ENCODE assay signal across 33 cellular contexts in genomic region chr6:99661870-99662269, GRCh38. TPM values are rescaled to one million over a fixed set of nuclear protein-coding genes. Genes with fewer than 3 reads are reported as not detected.
"Had no signal": no experiment of that assay in that cellular context is flagged by ENCODE, and none has a peak within 500 bp of the region (broad histone marks: within the 10 kb centered on the region; RNA-seq: fewer than 3 reads in every experiment).

No MANE protein-coding gene starts in this region.

- H3K27ac ChIP-seq: body of pancreas, esophagus muscularis mucosa, foreskin keratinocyte, gastrocnemius medialis, heart left ventricle had no signal

- H3K9me3 ChIP-seq: body of pancreas, esophagus muscularis mucosa, gastrocnemius medialis, heart left ventricle had no signal

- H3K4me3 Mint-ChIP-seq: activated CD4-positive, alpha-beta memory T cell treated with anti-CD3 and anti-CD28 coated beads for 36 hours; activated CD4-positive, alpha-beta T cell treated with anti-CD3 and anti-CD28 coated beads for 36 hours; activated CD4-positive, alpha-beta T cell treated with anti-CD3 and anti-CD28 coated beads, Interleukin-2, amount 10 ng/mL, durations not matched to agents 24 days and 14 days; activated CD8-positive, alpha-beta memory T cell treated with anti-CD3 and anti-CD28 coated beads, Interleukin-2, amount 10 ng/mL, durations not matched to agents 7 days and 5 days; activated CD8-positive, alpha-beta T cell treated with anti-CD3 and anti-CD28 coated beads, Interleukin-2, amount 10 ng/mL, durations not matched to agents 7 days and 5 days; activated naive CD8-positive, alpha-beta T cell; activated T-helper 1 cell treated with anti-CD3 and anti-CD28 coated beads, Interleukin-12 subunit alpha, Interleukin-12 subunit beta, Interleukin-2, Interleukin-4 antibody, amounts not matched to agents 30 ng/mL and 10 ng/mL and 1 ng/mL, durations not matched to agents 14 hours and 24 hours and 36 hours; effector memory CD8-positive, alpha-beta T cell had no signal

- H3K9me3 Mint-ChIP-seq: activated CD4-positive, alpha-beta memory T cell treated with anti-CD3 and anti-CD28 coated beads for 36 hours; activated CD4-positive, alpha-beta T cell treated with anti-CD3 and anti-CD28 coated beads, Interleukin-2, amount 10 ng/mL, durations not matched to agents 24 days and 14 days; activated T-helper 1 cell treated with anti-CD3 and anti-CD28 coated beads, Interleukin-12 subunit alpha, Interleukin-12 subunit beta, Interleukin-2, Interleukin-4 antibody, amounts not matched to agents 30 ng/mL and 10 ng/mL and 1 ng/mL, durations not matched to agents 14 hours and 24 hours and 36 hours; activated T-helper 2 cell treated with anti-CD3 and anti-CD28 coated beads, Interferon-gamma antibody, Interleukin-2, Interleukin-4, amounts not matched to agents 10 μg/mL and 5 μg/mL and 100 μg/mL, durations not matched to agents 14 hours and 24 hours and 36 hours; effector memory CD8-positive, alpha-beta T cell had no signal

- FAIRE-seq: colon had no signal

- H3K27ac Mint-ChIP-seq: activated CD4-positive, alpha-beta memory T cell treated with anti-CD3 and anti-CD28 coated beads for 36 hours; activated CD4-positive, alpha-beta T cell treated with anti-CD3 and anti-CD28 coated beads for 36 hours; activated CD4-positive, alpha-beta T cell treated with anti-CD3 and anti-CD28 coated beads, Interleukin-2, amount 10 ng/mL, durations not matched to agents 24 days and 14 days; activated CD8-positive, alpha-beta memory T cell treated with anti-CD3 and anti-CD28 coated beads, Interleukin-2, amount 10 ng/mL, durations not matched to agents 7 days and 5 days; activated CD8-positive, alpha-beta T cell treated with anti-CD3 and anti-CD28 coated beads, Interleukin-2, amount 10 ng/mL, durations not matched to agents 7 days and 5 days; activated naive CD8-positive, alpha-beta T cell; activated T-helper 1 cell treated with anti-CD3 and anti-CD28 coated beads, Interleukin-12 subunit alpha, Interleukin-12 subunit beta, Interleukin-2, Interleukin-4 antibody, amounts not matched to agents 30 ng/mL and 10 ng/mL and 1 ng/mL, durations not matched to agents 14 hours and 24 hours and 36 hours; activated T-helper 2 cell treated with anti-CD3 and anti-CD28 coated beads, Interferon-gamma antibody, Interleukin-2, Interleukin-4, amounts not matched to agents 10 μg/mL and 5 μg/mL and 100 μg/mL, durations not matched to agents 14 hours and 24 hours and 36 hours; effector memory CD8-positive, alpha-beta T cell had no signal

- H3K4me1 Mint-ChIP-seq: activated CD4-positive, alpha-beta T cell treated with anti-CD3 and anti-CD28 coated beads for 36 hours; activated CD4-positive, alpha-beta T cell treated with anti-CD3 and anti-CD28 coated beads, Interleukin-2, amount 10 ng/mL, durations not matched to agents 24 days and 14 days; activated CD8-positive, alpha-beta memory T cell treated with anti-CD3 and anti-CD28 coated beads, Interleukin-2, amount 10 ng/mL, durations not matched to agents 7 days and 5 days had no signal

- ATAC-seq: activated CD4-positive, alpha-beta T cell treated with anti-CD3 and anti-CD28 coated beads for 36 hours; activated CD8-positive, alpha-beta memory T cell treated with anti-CD3 and anti-CD28 coated beads, Interleukin-2, amount 10 ng/mL, durations not matched to agents 7 days and 5 days; activated CD8-positive, alpha-beta T cell treated with anti-CD3 and anti-CD28 coated beads, Interleukin-2, amount 10 ng/mL, durations not matched to agents 7 days and 5 days; body of pancreas; effector memory CD8-positive, alpha-beta T cell; foreskin keratinocyte; gastrocnemius medialis; heart left ventricle had no signal

- H3K4me3 ChIP-seq: body of pancreas, esophagus muscularis mucosa, gastrocnemius medialis, heart left ventricle had no signal

- H3K36me3 Mint-ChIP-seq: activated CD4-positive, alpha-beta memory T cell treated with anti-CD3 and anti-CD28 coated beads for 36 hours; activated CD8-positive, alpha-beta memory T cell treated with anti-CD3 and anti-CD28 coated beads, Interleukin-2, amount 10 ng/mL, durations not matched to agents 7 days and 5 days; activated naive CD8-positive, alpha-beta T cell had no signal

- H3K4me1 ChIP-seq: body of pancreas, esophagus muscularis mucosa, foreskin keratinocyte, gastrocnemius medialis, heart left ventricle had no signal

- H3K36me3 ChIP-seq: esophagus muscularis mucosa, gastrocnemius medialis, heart left ventricle had no signal

- DNase-seq: activated CD4-positive, alpha-beta memory T cell treated with anti-CD3 and anti-CD28 coated beads for 36 hours; activated CD4-positive, alpha-beta T cell treated with anti-CD3 and anti-CD28 coated beads for 36 hours; activated CD4-positive, alpha-beta T cell treated with anti-CD3 and anti-CD28 coated beads, Interleukin-2, amount 10 ng/mL, durations not matched to agents 24 days and 14 days; activated CD4-positive, CD25-positive, alpha-beta regulatory T cell; activated CD4-positive, CD25-positive, alpha-beta regulatory T cell treated with anti-CD3 and anti-CD28 coated beads, Interleukin-2, amount 50 U/mL, for 72 hours; activated CD8-positive, alpha-beta memory T cell treated with anti-CD3 and anti-CD28 coated beads, Interleukin-2, amount 10 ng/mL, durations not matched to agents 7 days and 5 days; activated CD8-positive, alpha-beta memory T cell treated with anti-CD3 and anti-CD28 coated beads, Interleukin-2, amount 50 U/mL, for 4 hours; activated CD8-positive, alpha-beta T cell treated with anti-CD3 and anti-CD28 coated beads, Interleukin-2, amount 10 ng/mL, durations not matched to agents 7 days and 5 days; activated effector memory CD4-positive, alpha-beta T cell treated with anti-CD3 and anti-CD28 coated beads, Interleukin-2, amount 50 U/mL, for 16 hours; activated naive CD4-positive, alpha-beta T cell; activated naive CD4-positive, alpha-beta T cell treated with anti-CD3 and anti-CD28 coated beads, Interleukin-2, amount 50 U/mL, for 16 hours; activated T-cell treated with anti-CD3 and anti-CD28 coated beads, Interleukin-2, amount 50 U/mL, for 1 hour; activated T-cell treated with anti-CD3 and anti-CD28 coated beads, Interleukin-2, amount 50 U/mL, for 48 hours; amygdala; aorta; body of pancreas; caudate nucleus; cortex of kidney; dermis blood vessel endothelial cell; effector CD4-positive, alpha-beta T cell; effector memory CD8-positive, alpha-beta T cell; erythroblast; foreskin keratinocyte; gastrocnemius medialis; glutamatergic neuron; heart left ventricle; T-helper 2 cell had no signal

- H3K27me3 ChIP-seq: body of pancreas, esophagus muscularis mucosa, foreskin keratinocyte, gastrocnemius medialis had no signal

RNA-seq across cellular contexts. Expression of gene PRDM13, which starts 55.2 kb away (rescaled TPM):
- total RNA-seq: activated CD4-positive, alpha-beta memory T cell treated with anti-CD3 and anti-CD28 coated beads for 36 hours; activated CD4-positive, alpha-beta T cell treated with anti-CD3 and anti-CD28 coated beads for 36 hours; activated CD4-positive, alpha-beta T cell treated with anti-CD3 and anti-CD28 coated beads, Interleukin-2, amount 10 ng/mL, durations not matched to agents 24 days and 14 days; activated CD8-positive, alpha-beta T cell treated with anti-CD3 and anti-CD28 coated beads, Interleukin-2, amount 10 ng/mL, durations not matched to agents 7 days and 5 days; activated T-helper 1 cell treated with anti-CD3 and anti-CD28 coated beads, Interleukin-12 subunit alpha, Interleukin-12 subunit beta, Interleukin-2, Interleukin-4 antibody, amounts not matched to agents 30 ng/mL and 10 ng/mL and 1 ng/mL, durations not matched to agents 14 hours and 24 hours and 36 hours; activated T-helper 2 cell treated with anti-CD3 and anti-CD28 coated beads, Interferon-gamma antibody, Interleukin-2, Interleukin-4, amounts not matched to agents 10 μg/mL and 5 μg/mL and 100 μg/mL, durations not matched to agents 14 hours and 24 hours and 36 hours; aorta; body of pancreas; chondrocyte; dermis blood vessel endothelial cell; esophagus muscularis mucosa; foreskin keratinocyte; gastrocnemius medialis; heart left ventricle had no signal
- polyA plus RNA-seq: aorta, foreskin keratinocyte, heart left ventricle had no signal
